Comparison of ENCODE assay signal across 25 cellular contexts in the genomic region with DNA sequence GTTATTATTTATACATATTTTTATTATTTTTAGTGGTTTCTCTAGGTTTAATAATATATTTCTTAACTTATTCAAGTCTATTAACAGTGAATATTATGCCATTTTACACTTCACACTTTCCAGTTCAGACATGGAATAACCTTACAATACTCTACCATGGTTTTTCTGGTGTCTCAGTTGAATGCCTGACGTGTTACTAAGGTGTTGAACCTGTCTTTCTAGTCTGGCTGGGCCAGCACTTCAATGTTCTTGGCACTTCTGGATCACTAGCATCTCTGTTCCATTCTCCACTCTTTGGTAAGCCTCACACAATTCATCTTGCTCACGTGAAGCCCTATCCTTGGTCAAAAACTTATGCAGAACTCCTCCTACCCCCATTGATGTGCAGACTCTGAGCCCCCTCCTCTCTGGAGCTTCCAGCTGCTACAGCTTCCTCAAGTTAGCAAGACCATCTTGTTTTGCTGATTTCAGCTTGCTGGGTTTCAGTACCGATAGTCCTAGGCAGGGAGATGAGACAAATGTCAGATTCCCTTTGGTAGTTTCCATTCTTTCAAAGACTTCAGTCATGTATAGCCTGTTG.
"Had no signal": no experiment of that assay in that cellular context is flagged by ENCODE, and none has a peak within 500 bp of the region (broad histone marks: within the 10 kb centered on the region; RNA-seq: fewer than 3 reads in every experiment).

No MANE protein-coding gene starts in this region.

- H3K4me3 ChIP-seq: cardiac muscle cell, gastrocnemius medialis, left ventricle myocardium inferior, lung, right lobe of liver, skin epidermis, testis, uterus had no signal

- H3K27ac ChIP-seq: cardiac muscle cell, gastrocnemius medialis, left ventricle myocardium inferior, right lobe of liver, skin epidermis, testis, uterus had no signal

- H3K27ac Mint-ChIP-seq: activated naive CD4-positive, alpha-beta T cell treated with anti-CD3 and anti-CD28 coated beads, Interleukin-2, amount 50 U/mL, for 72 hours; activated T-cell treated with anti-CD3 and anti-CD28 coated beads, Interleukin-2, amount 50 U/mL, for 72 hours; effector memory CD8-positive, alpha-beta T cell; nephron; type B pancreatic cell had no signal

- H3K27me3 Mint-ChIP-seq: effector memory CD8-positive, alpha-beta T cell; type B pancreatic cell had no signal

- H3K36me3 ChIP-seq: cardiac muscle cell, gastrocnemius medialis, left ventricle myocardium inferior, right lobe of liver, uterus had no signal

- H3K4me3 Mint-ChIP-seq: activated T-cell treated with anti-CD3 and anti-CD28 coated beads, Interleukin-2, amount 50 U/mL, for 72 hours; effector memory CD8-positive, alpha-beta T cell; nephron; type B pancreatic cell had no signal

- H3K4me1 Mint-ChIP-seq: nephron had no signal

- H3K27me3 ChIP-seq: cardiac muscle cell, gastrocnemius medialis, right lobe of liver, testis, uterus had no signal

- DNase-seq: activated CD4-positive, alpha-beta T cell treated with anti-CD3 and anti-CD28 coated beads for 4 hours; activated CD4-positive, alpha-beta T cell treated with anti-CD3 and anti-CD28 coated beads, Interleukin-2, amount 50 U/mL, for 4 hours; activated naive CD4-positive, alpha-beta T cell; activated T-cell treated with anti-CD3 and anti-CD28 coated beads for 4 hours; activated T-cell treated with anti-CD3 and anti-CD28 coated beads, Interleukin-2, amount 50 U/mL, for 72 hours; anterior cingulate cortex; cortex of kidney; effector memory CD8-positive, alpha-beta T cell; gastrocnemius medialis; head of caudate nucleus; hippocampal formation; islet precursor cell; left ventricle myocardium inferior; right lobe of liver; stimulated activated CD4-positive, alpha-beta T cell treated with anti-CD3 and anti-CD28 coated beads, Interleukin-12 subunit alpha, Interleukin-12 subunit beta, amount 100 ng/mL, for 4 hours; stimulated activated CD4-positive, alpha-beta T cell treated with anti-CD3 and anti-CD28 coated beads, Interleukin-4, amount 100 ng/mL, for 1 hour; stimulated activated naive CD8-positive, alpha-beta T cell treated with anti-CD3 and anti-CD28 coated beads, Interleukin-15, Interleukin-2, amounts not matched to agents 100 U/mL and 50 U/mL, for 24 hours; testis; uterus had no signal

- ATAC-seq: activated naive CD4-positive, alpha-beta T cell treated with anti-CD3 and anti-CD28 coated beads, Interleukin-2, amount 50 U/mL, for 72 hours; activated T-cell treated with anti-CD3 and anti-CD28 coated beads, Interleukin-2, amount 50 U/mL, for 72 hours; effector memory CD8-positive, alpha-beta T cell; gastrocnemius medialis; right lobe of liver; stimulated activated naive CD8-positive, alpha-beta T cell treated with anti-CD3 and anti-CD28 coated beads, Interleukin-15, Interleukin-2, amounts not matched to agents 100 U/mL and 50 U/mL, for 24 hours had no signal

- H3K9me3 Mint-ChIP-seq: activated naive CD4-positive, alpha-beta T cell treated with anti-CD3 and anti-CD28 coated beads, Interleukin-2, amount 50 U/mL, for 72 hours; nephron; type B pancreatic cell had no signal

- H3K9me3 ChIP-seq: gastrocnemius medialis, left ventricle myocardium inferior, right lobe of liver, testis, uterus had no signal

- H3K4me1 ChIP-seq: gastrocnemius medialis, left ventricle myocardium inferior, right lobe of liver, testis, uterus had no signal

- H3K36me3 Mint-ChIP-seq: activated naive CD4-positive, alpha-beta T cell treated with anti-CD3 and anti-CD28 coated beads, Interleukin-2, amount 50 U/mL, for 72 hours; type B pancreatic cell had no signal
